15 cellular contexts compared by ENCODE assay signal in the genomic region with DNA sequence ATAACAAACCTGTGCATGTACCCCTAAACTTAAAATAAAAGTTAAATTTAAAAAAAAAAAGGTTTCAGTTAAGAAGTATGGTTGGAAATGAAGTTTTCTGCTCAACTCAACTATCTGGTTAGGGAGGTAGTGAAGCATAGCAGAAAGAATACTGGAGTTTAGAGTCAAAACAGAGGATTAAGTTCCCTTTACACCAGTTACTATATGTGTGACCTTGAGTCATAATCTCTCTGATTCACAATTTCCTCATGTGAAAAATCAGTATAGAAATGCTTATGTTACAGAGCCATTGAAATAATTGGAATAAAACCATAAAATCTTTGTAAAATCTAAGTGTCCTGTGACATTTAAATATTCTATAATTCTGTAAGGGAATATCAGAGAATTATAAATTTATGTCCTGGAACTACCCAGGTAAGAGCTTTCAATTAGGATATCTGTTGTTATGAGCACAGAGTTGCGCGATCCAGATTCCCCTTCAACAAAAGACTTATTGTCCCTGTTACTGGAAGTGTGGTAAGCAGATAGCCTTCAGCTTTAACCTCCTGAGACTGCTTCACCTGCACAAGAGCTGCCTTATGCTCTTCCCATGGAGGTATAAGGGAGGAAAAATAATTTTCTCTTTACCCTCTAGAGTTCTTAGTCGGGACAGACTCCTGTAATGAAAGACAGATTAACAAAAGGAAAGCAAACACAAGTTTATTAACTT.
DNase-seq lines count a peak whose midpoint lies in the region; ATAC-seq and TF ChIP-seq lines count a peak whose summit lies in the region.
"Had no signal": no experiment of that assay in that cellular context is flagged by ENCODE, and none has a peak within 500 bp of the region (broad histone marks: within the 10 kb centered on the region; RNA-seq: fewer than 3 reads in every experiment).

No MANE protein-coding gene starts in this region.

- DNase-seq in GM23338 (ENCODE audit: low spot score) (peak; percentile 9), NCI-H526 (lab: John Stamatoyannopoulos, UW) (peak; percentile 77 to 86), epithelial cell of proximal tubule (ENCODE audit: low read depth) (peak; percentile 1), progenitor cell of endocrine pancreas (ENCODE audit: low spot score, unreplicated experiment) (no peak), neural progenitor cell (ENCODE audit: low spot score) (no peak), H9 (no peak), NCI-H82 treated with DMSO at 0.1 percent for 48 hours (lab: John Stamatoyannopoulos, UW; ENCODE audit: unreplicated experiment) (no peak)
- DNase-seq: C1 segment of cervical spinal cord, NCI-H1417 treated with DMSO at 0.1 percent for 48 hours, NCI-H2029 treated with DMSO at 0.1 percent for 48 hours, NCI-H510A, Peyer's patch, Right ventricle myocardium superior had no signal

- H3K27me3 ChIP-seq in GM23338 (ENCODE audit: insufficient read depth): no peaks in the 10 kb centered on the region
- H3K27me3 ChIP-seq in neural progenitor cell: no peaks in the 10 kb centered on the region
- no peaks in the 10 kb centered on the region for H3K27me3 ChIP-seq in H9 (ENCODE audit: insufficient read depth, low read length)
- H3K27me3 ChIP-seq: Peyer's patch had no signal

- no peak overlapping the region for H3K56ac ChIP-seq in H9 (ENCODE audit: insufficient read length, low read depth, low read length)

- no peak for TF ChIP-seq CTCF in GM23338 (conservative IDR thresholded peaks at IDR 0.05; ENCODE audit: low read depth in 2 of 2)
- no peak for TF ChIP-seq CTCF in epithelial cell of proximal tubule (conservative IDR thresholded peaks at IDR 0.05; ENCODE audit: low read depth, low read length)
- TF ChIP-seq CTCF in progenitor cell of endocrine pancreas (IDR thresholded peaks at IDR 0.05; ENCODE audit: unreplicated experiment): no peak
- no peak for TF ChIP-seq CTCF in neural progenitor cell (IDR thresholded peaks at IDR 0.05)
- TF ChIP-seq CTCF in H9 (conservative IDR thresholded peaks at IDR 0.05): no peak

- H2AFZ ChIP-seq in GM23338 (no peak overlapping the region), neural progenitor cell (replicated peaks) (no peak overlapping the region), H9 (ENCODE audit: low read length) (no peak overlapping the region)

- no peak overlapping the region for H4K91ac ChIP-seq in H9 (ENCODE audit: insufficient read length, low read depth, low read length)

- ATAC-seq in GM23338: no peak
- ATAC-seq: SK-N-SH treated with all-trans-retinoic acid at 6 μM for 48 hours had no signal

- no peak overlapping the region for H3K18ac ChIP-seq in H9 (ENCODE audit: insufficient read length, low read depth, low read length)

- H4K5ac ChIP-seq in H9 (ENCODE audit: insufficient read length, low read depth, low read length): no peak overlapping the region

- H3K36me3 ChIP-seq in GM23338 (ENCODE audit: insufficient read depth) (no peaks in the 10 kb centered on the region), neural progenitor cell (no peaks in the 10 kb centered on the region)
- H3K36me3 ChIP-seq: HAP-1, Peyer's patch had no signal

- H2BK15ac ChIP-seq in H9 (ENCODE audit: low read depth, low read length): no peak overlapping the region

- H3K27ac ChIP-seq in GM23338 (ENCODE audit: low read depth): no peak overlapping the region
- no peak overlapping the region for H3K27ac ChIP-seq in neural progenitor cell
- H3K27ac ChIP-seq in H9 (ENCODE audit: insufficient read length, low read depth, low read length): no peak overlapping the region
- H3K27ac ChIP-seq: Peyer's patch had no signal

- H2BK20ac ChIP-seq in H9 (ENCODE audit: low read depth, low read length, poor library complexity, severe bottlenecking): no peak overlapping the region

- H3K9me3 ChIP-seq in neural progenitor cell (ENCODE audit: low read depth) (no peaks in the 10 kb centered on the region), H9 (ENCODE audit: control insufficient read depth, low read depth, low read length) (no peaks in the 10 kb centered on the region)
- H3K9me3 ChIP-seq: HAP-1, Peyer's patch had no signal

- H4K20me1 ChIP-seq in GM23338 (replicated peaks; ENCODE audit: insufficient read depth): no peaks in the 10 kb centered on the region
- no peaks in the 10 kb centered on the region for H4K20me1 ChIP-seq in neural progenitor cell (ENCODE audit: low read depth)
- H4K20me1 ChIP-seq in H9 (ENCODE audit: control insufficient read depth, insufficient read depth, insufficient read length): no peaks in the 10 kb centered on the region

- no peaks in the 10 kb centered on the region for H3K27me3 Mint-ChIP-seq in GM23338 (ENCODE audit: insufficient read depth, low read depth, poor library complexity)
- H3K27me3 Mint-ChIP-seq in progenitor cell of endocrine pancreas: no peaks in the 10 kb centered on the region
- H3K27me3 Mint-ChIP-seq in neural progenitor cell (ENCODE audit: insufficient read depth, low read depth): no peaks in the 10 kb centered on the region
- H3K27me3 Mint-ChIP-seq in H9 (ENCODE audit: low read depth): no peaks in the 10 kb centered on the region

- WGBS in H9 (ENCODE audit: extremely low coverage, insufficient read length, low lambda C conversion rate): no CpG with 5 or more reads among the region's 3 CpGs

- no peak overlapping the region for H2AK5ac ChIP-seq in H9 (ENCODE audit: insufficient read length, low read length)

- H3K4ac ChIP-seq in H9 (ENCODE audit: low read depth, low read length): no peak overlapping the region

- no peak overlapping the region for H4K8ac ChIP-seq in H9 (replicated peaks; ENCODE audit: insufficient read length, low read depth, low read length)

- no peak overlapping the region for H3T11ph ChIP-seq in H9 (ENCODE audit: low read length)

- no peak overlapping the region for H2BK5ac ChIP-seq in H9 (ENCODE audit: insufficient read length, low read length)

- no peak overlapping the region for H3K4me2 ChIP-seq in GM23338
- H3K4me2 ChIP-seq in neural progenitor cell: no peak overlapping the region
- no peak overlapping the region for H3K4me2 ChIP-seq in H9 (ENCODE audit: insufficient read depth, insufficient read length, low read length)

- no peaks in the 10 kb centered on the region; the same call in 2 of the 3 replicates for H3K9me3 Mint-ChIP-seq in GM23338
- H3K9me3 Mint-ChIP-seq in progenitor cell of endocrine pancreas (ENCODE audit: low read depth): peaks cover 26% of the 10 kb centered on the region
- H3K9me3 Mint-ChIP-seq in neural progenitor cell: no peaks in the 10 kb centered on the region
- H3K9me3 Mint-ChIP-seq in H9: peaks cover 0 to 24% of the 10 kb centered on the region in 2 experiments; a peak in 2 of 5 replicates

- H3K23me2 ChIP-seq in H9 (ENCODE audit: insufficient read length, low read depth, low read length, poor library complexity, severe bottlenecking): no peaks in the 10 kb centered on the region

- H3K9me2 ChIP-seq in GM23338 (ENCODE audit: insufficient read depth): no peaks in the 10 kb centered on the region

- H3K4me1 ChIP-seq in GM23338 (ENCODE audit: insufficient read depth) (no peaks in the 10 kb centered on the region), neural progenitor cell (no peaks in the 10 kb centered on the region), H9 (ENCODE audit: insufficient read depth, low read length) (no peaks in the 10 kb centered on the region)
- H3K4me1 ChIP-seq: HAP-1, Peyer's patch had no signal

- H3K23ac ChIP-seq in H9 (ENCODE audit: insufficient read length, low read depth, low read length): no peak overlapping the region

- H3K14ac ChIP-seq in H9 (ENCODE audit: insufficient read depth, low read length): no peak overlapping the region

- H3K4me1 Mint-ChIP-seq in GM23338: no peaks in the 10 kb centered on the region
- peaks cover 3% of the 10 kb centered on the region for H3K4me1 Mint-ChIP-seq in progenitor cell of endocrine pancreas (ENCODE audit: low read depth)
- no peaks in the 10 kb centered on the region for H3K4me1 Mint-ChIP-seq in neural progenitor cell
- H3K4me1 Mint-ChIP-seq in H9: no peaks in the 10 kb centered on the region

- H3K36me3 Mint-ChIP-seq in GM23338 (ENCODE audit: low read depth) (no peaks in the 10 kb centered on the region), progenitor cell of endocrine pancreas (ENCODE audit: insufficient read depth) (peaks cover 1% of the 10 kb centered on the region), neural progenitor cell (no peaks in the 10 kb centered on the region), H9 (ENCODE audit: insufficient read depth in 1 of 3, low read depth in 3 of 3) (no peaks in the 10 kb centered on the region)

- H3K79me1 ChIP-seq in H9 (ENCODE audit: insufficient read depth, low read depth, low read length, poor library complexity, severe bottlenecking): no peaks in the 10 kb centered on the region

- H3K9ac ChIP-seq in neural progenitor cell (no peak overlapping the region), H9 (ENCODE audit: extremely low read depth, insufficient read length, low read length) (no peak overlapping the region)

- H2BK12ac ChIP-seq in H9 (ENCODE audit: insufficient read length, low read depth, low read length): no peak overlapping the region

- H3F3A ChIP-seq in GM23338 (replicated peaks; ENCODE audit: low read depth) (no peaks in the 10 kb centered on the region), neural progenitor cell (ENCODE audit: low read depth) (no peaks in the 10 kb centered on the region)

- no peak overlapping the region for H3K4me3 Mint-ChIP-seq in GM23338
- no peak overlapping the region for H3K4me3 Mint-ChIP-seq in progenitor cell of endocrine pancreas (ENCODE audit: low read depth)
- no peak overlapping the region for H3K4me3 Mint-ChIP-seq in neural progenitor cell
- H3K4me3 Mint-ChIP-seq in H9: no peak overlapping the region

- H2BK120ac ChIP-seq in H9 (ENCODE audit: low read depth, low read length, poor library complexity, severe bottlenecking): no peak overlapping the region

- no peak overlapping the region for H3K27ac Mint-ChIP-seq in GM23338
- H3K27ac Mint-ChIP-seq in progenitor cell of endocrine pancreas: peak overlapping the region; percentile 50
- no peak overlapping the region for H3K27ac Mint-ChIP-seq in neural progenitor cell
- no peak overlapping the region for H3K27ac Mint-ChIP-seq in H9

- no peaks in the 10 kb centered on the region for H3K79me2 ChIP-seq in GM23338 (replicated peaks; ENCODE audit: insufficient read depth)
- H3K79me2 ChIP-seq in neural progenitor cell (ENCODE audit: low read depth): no peaks in the 10 kb centered on the region
- no peaks in the 10 kb centered on the region for H3K79me2 ChIP-seq in H9 (ENCODE audit: insufficient read depth, low read length)

- H3K4me3 ChIP-seq in GM23338: no peak overlapping the region
- H3K4me3 ChIP-seq in epithelial cell of proximal tubule (ENCODE audit: low read depth, low read length): no peak overlapping the region
- no peak overlapping the region for H3K4me3 ChIP-seq in neural progenitor cell
- H3K4me3 ChIP-seq: HAP-1, Peyer's patch had no signal

Comparison
In these comparisons a context has a peak if more than half of its experiments do, and no peak if none do; other contexts are left out.
1. DNase-seq: peak in GM23338 (single experiment), NCI-H526 (2 of 2) and epithelial cell of proximal tubule (single experiment); none in progenitor cell of endocrine pancreas (single experiment), neural progenitor cell (single experiment), H9 (single experiment) and NCI-H82 treated with DMSO at 0.1 percent for 48 hours (single experiment).